Comparison of ENCODE assay signal across 20 cellular contexts in the genomic region with DNA sequence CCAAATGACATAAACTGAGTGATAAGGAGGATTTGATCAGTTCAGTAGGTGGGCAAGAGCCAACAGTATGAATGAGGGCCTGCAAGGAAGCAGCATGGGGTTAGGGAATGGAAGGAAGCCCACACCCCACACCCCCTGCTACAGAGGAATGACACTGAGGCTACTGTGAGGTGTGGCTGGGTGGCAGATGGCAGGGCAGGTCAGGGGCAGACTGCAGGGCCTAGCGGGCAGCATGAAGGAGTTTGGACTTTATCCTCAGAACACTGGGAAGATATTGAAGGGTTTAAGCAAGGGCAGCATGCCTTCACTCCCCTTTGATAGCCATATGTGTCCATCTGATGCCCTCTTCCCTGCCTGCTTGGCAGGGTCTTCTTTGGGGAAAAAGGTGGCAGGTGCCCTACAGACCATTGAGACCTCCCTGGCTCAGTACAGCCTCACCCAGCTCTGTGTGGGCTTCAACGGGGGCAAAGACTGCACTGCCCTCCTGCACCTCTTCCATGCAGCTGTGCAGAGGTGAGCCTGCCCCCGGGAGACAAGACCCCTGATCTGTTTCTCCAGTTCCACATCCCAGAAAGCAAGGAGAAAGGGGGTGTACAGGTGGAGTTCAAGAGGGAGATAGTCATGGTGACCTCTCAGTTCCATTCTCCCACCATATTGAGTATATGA. TPM values are rescaled to one million over a fixed set of nuclear protein-coding genes. Genes with fewer than 3 reads are reported as not detected.
DNase-seq lines count a peak whose midpoint lies in the region; ATAC-seq and TF ChIP-seq lines count a peak whose summit lies in the region.
"Had no signal": no experiment of that assay in that cellular context is flagged by ENCODE, and none has a peak within 500 bp of the region (broad histone marks: within the 10 kb centered on the region; RNA-seq: fewer than 3 reads in every experiment).

No MANE protein-coding gene starts in this region.

- H3K27ac ChIP-seq in uterus = no peak overlapping the region
- H3K27ac ChIP-seq: body of pancreas had no signal

- H3K9me3 Mint-ChIP-seq in activated CD8-positive, alpha-beta T cell treated with anti-CD3 and anti-CD28 coated beads for 36 hours = no peaks in the 10 kb centered on the region
- H3K9me3 Mint-ChIP-seq in activated CD8-positive, alpha-beta T cell treated with anti-CD3 and anti-CD28 coated beads, Interleukin-2, amount 10 ng/mL, durations not matched to agents 7 days and 5 days (ENCODE audit: insufficient read depth) = no peaks in the 10 kb centered on the region
- no peaks in the 10 kb centered on the region for H3K9me3 Mint-ChIP-seq in glutamatergic neuron (ENCODE audit: unreplicated experiment)
- H3K9me3 Mint-ChIP-seq in stimulated activated effector memory CD8-positive, alpha-beta T cell treated with anti-CD3 and anti-CD28 coated beads, Interleukin-12 subunit alpha, Interleukin-12 subunit beta, amount 100 ng/mL, for 72 hours = no peaks in the 10 kb centered on the region
- H3K9me3 Mint-ChIP-seq: activated naive CD4-positive, alpha-beta T cell treated with anti-CD3 and anti-CD28 coated beads, Interleukin-2, amount 50 U/mL, for 72 hours; mesothelial cell of epicardium; nephron; type B pancreatic cell had no signal

- TF ChIP-seq CTCF in activated CD8-positive, alpha-beta T cell treated with anti-CD3 and anti-CD28 coated beads for 36 hours (IDR thresholded peaks at IDR 0.05) = no peak
- TF ChIP-seq CTCF in glutamatergic neuron (IDR thresholded peaks at IDR 0.05; ENCODE audit: partially characterized antibody, unreplicated experiment) (no peak), uterus (IDR thresholded peaks at IDR 0.05) (no peak)

- CTCF ChIA-PET in activated CD8-positive, alpha-beta T cell treated with anti-CD3 and anti-CD28 coated beads for 36 hours (lab: Charles Lee) = interaction anchor here (2.1 to 13.2 kb wide), 3 partner anchors 9 to 27 kb away, joined by 6 to 108 read pairs (median 16); no protein-coding TSS in a partner anchor
- CTCF ChIA-PET in activated CD8-positive, alpha-beta T cell treated with anti-CD3 and anti-CD28 coated beads, Interleukin-2, amount 10 ng/mL, durations not matched to agents 7 days and 5 days (lab: Charles Lee) = interaction anchor here (2.1 to 13.8 kb wide), 2 partner anchors 10 to 28 kb away, joined by 25 to 139 read pairs; partner anchors contain the start of gene ZBTB7B

- H3K9me3 ChIP-seq in uterus = no peaks in the 10 kb centered on the region
- H3K9me3 ChIP-seq: body of pancreas had no signal

- no peak for DNase-seq in activated CD8-positive, alpha-beta T cell treated with anti-CD3 and anti-CD28 coated beads for 36 hours
- no peak for DNase-seq in activated CD8-positive, alpha-beta T cell treated with anti-CD3 and anti-CD28 coated beads, Interleukin-2, amount 10 ng/mL, durations not matched to agents 7 days and 5 days
- no peak for DNase-seq in glutamatergic neuron
- no peak for DNase-seq in stimulated activated effector memory CD8-positive, alpha-beta T cell treated with anti-CD3 and anti-CD28 coated beads, Interleukin-12 subunit alpha, Interleukin-12 subunit beta, amount 100 ng/mL, for 72 hours (ENCODE audit: low spot score in 2 of 2)
- no peak for DNase-seq in mucosa of gallbladder (ENCODE audit: low spot score)
- no peak for DNase-seq in uterus
- DNase-seq: 8988T; activated CD4-positive, alpha-beta T cell treated with anti-CD3 and anti-CD28 coated beads for 36 hours; AML-193; body of pancreas; DMS79; left cardiac atrium; NCI-H1436; NCI-H69; SHP77 treated with DMSO at 0.1 percent for 48 hours; stimulated activated CD4-positive, alpha-beta T cell treated with anti-CD3 and anti-CD28 coated beads, Interleukin-2, amount 100 ng/mL, for 48 hours had no signal

- H3K4me3 Mint-ChIP-seq in activated CD8-positive, alpha-beta T cell treated with anti-CD3 and anti-CD28 coated beads for 36 hours = no peak overlapping the region
- no peak overlapping the region for H3K4me3 Mint-ChIP-seq in activated CD8-positive, alpha-beta T cell treated with anti-CD3 and anti-CD28 coated beads, Interleukin-2, amount 10 ng/mL, durations not matched to agents 7 days and 5 days
- H3K4me3 Mint-ChIP-seq in glutamatergic neuron (ENCODE audit: unreplicated experiment) = no peak overlapping the region
- no peak overlapping the region for H3K4me3 Mint-ChIP-seq in stimulated activated effector memory CD8-positive, alpha-beta T cell treated with anti-CD3 and anti-CD28 coated beads, Interleukin-12 subunit alpha, Interleukin-12 subunit beta, amount 100 ng/mL, for 72 hours
- H3K4me3 Mint-ChIP-seq: activated CD4-positive, alpha-beta T cell treated with anti-CD3 and anti-CD28 coated beads for 36 hours; mesothelial cell of epicardium; nephron; type B pancreatic cell had no signal

- peaks cover 17% of the 10 kb centered on the region for H3K4me1 Mint-ChIP-seq in activated CD8-positive, alpha-beta T cell treated with anti-CD3 and anti-CD28 coated beads for 36 hours (ENCODE audit: low read depth)
- H3K4me1 Mint-ChIP-seq in activated CD8-positive, alpha-beta T cell treated with anti-CD3 and anti-CD28 coated beads, Interleukin-2, amount 10 ng/mL, durations not matched to agents 7 days and 5 days (ENCODE audit: low read depth) = peaks cover 16% of the 10 kb centered on the region
- H3K4me1 Mint-ChIP-seq in glutamatergic neuron (ENCODE audit: low read depth, unreplicated experiment) = peaks cover 3% of the 10 kb centered on the region
- peaks cover 20% of the 10 kb centered on the region for H3K4me1 Mint-ChIP-seq in stimulated activated effector memory CD8-positive, alpha-beta T cell treated with anti-CD3 and anti-CD28 coated beads, Interleukin-12 subunit alpha, Interleukin-12 subunit beta, amount 100 ng/mL, for 72 hours

- no peak overlapping the region for H3K4me3 ChIP-seq in uterus
- H3K4me3 ChIP-seq: body of pancreas had no signal

- H3K27ac Mint-ChIP-seq in activated CD8-positive, alpha-beta T cell treated with anti-CD3 and anti-CD28 coated beads for 36 hours = peak overlapping the region; percentile 4
- H3K27ac Mint-ChIP-seq in activated CD8-positive, alpha-beta T cell treated with anti-CD3 and anti-CD28 coated beads, Interleukin-2, amount 10 ng/mL, durations not matched to agents 7 days and 5 days = no peak overlapping the region
- H3K27ac Mint-ChIP-seq in glutamatergic neuron (ENCODE audit: unreplicated experiment) = peak overlapping the region; percentile 14
- peak overlapping the region; percentile 64 for H3K27ac Mint-ChIP-seq in stimulated activated effector memory CD8-positive, alpha-beta T cell treated with anti-CD3 and anti-CD28 coated beads, Interleukin-12 subunit alpha, Interleukin-12 subunit beta, amount 100 ng/mL, for 72 hours
- H3K27ac Mint-ChIP-seq: activated CD4-positive, alpha-beta T cell treated with anti-CD3 and anti-CD28 coated beads for 36 hours; activated naive CD4-positive, alpha-beta T cell treated with anti-CD3 and anti-CD28 coated beads, Interleukin-2, amount 50 U/mL, for 72 hours; mesothelial cell of epicardium; nephron; type B pancreatic cell had no signal

- no peak for TF ChIP-seq POLR2A in uterus (IDR thresholded peaks at IDR 0.05)

- H3K27me3 ChIP-seq in uterus = no peaks in the 10 kb centered on the region
- H3K27me3 ChIP-seq: body of pancreas had no signal

- H3K36me3 ChIP-seq in uterus = no peaks in the 10 kb centered on the region

- peaks cover 25% of the 10 kb centered on the region for H3K36me3 Mint-ChIP-seq in activated CD8-positive, alpha-beta T cell treated with anti-CD3 and anti-CD28 coated beads for 36 hours (ENCODE audit: low read depth)
- H3K36me3 Mint-ChIP-seq in activated CD8-positive, alpha-beta T cell treated with anti-CD3 and anti-CD28 coated beads, Interleukin-2, amount 10 ng/mL, durations not matched to agents 7 days and 5 days (ENCODE audit: low read depth) = peaks cover 34% of the 10 kb centered on the region
- peaks cover 5% of the 10 kb centered on the region for H3K36me3 Mint-ChIP-seq in glutamatergic neuron (ENCODE audit: unreplicated experiment)
- peaks cover 72% of the 10 kb centered on the region for H3K36me3 Mint-ChIP-seq in stimulated activated effector memory CD8-positive, alpha-beta T cell treated with anti-CD3 and anti-CD28 coated beads, Interleukin-12 subunit alpha, Interleukin-12 subunit beta, amount 100 ng/mL, for 72 hours

- POLR2A ChIA-PET in activated CD8-positive, alpha-beta T cell treated with anti-CD3 and anti-CD28 coated beads for 36 hours (lab: Charles Lee) = interaction anchor here (1.0 kb wide), 1 partner anchor 10 kb away, joined by 4 read pairs; no protein-coding TSS in a partner anchor
- POLR2A ChIA-PET in activated CD8-positive, alpha-beta T cell treated with anti-CD3 and anti-CD28 coated beads, Interleukin-2, amount 10 ng/mL, durations not matched to agents 7 days and 5 days (lab: Charles Lee) = no interaction called here

- ATAC-seq in activated CD8-positive, alpha-beta T cell treated with anti-CD3 and anti-CD28 coated beads for 36 hours = no peak
- ATAC-seq in activated CD8-positive, alpha-beta T cell treated with anti-CD3 and anti-CD28 coated beads, Interleukin-2, amount 10 ng/mL, durations not matched to agents 7 days and 5 days = no peak
- ATAC-seq in stimulated activated effector memory CD8-positive, alpha-beta T cell treated with anti-CD3 and anti-CD28 coated beads, Interleukin-12 subunit alpha, Interleukin-12 subunit beta, amount 100 ng/mL, for 72 hours = no peak
- ATAC-seq: activated CD4-positive, alpha-beta T cell treated with anti-CD3 and anti-CD28 coated beads for 36 hours; activated naive CD4-positive, alpha-beta T cell treated with anti-CD3 and anti-CD28 coated beads, Interleukin-2, amount 50 U/mL, for 72 hours; body of pancreas; left cardiac atrium had no signal

- no peaks in the 10 kb centered on the region for H3K27me3 Mint-ChIP-seq in activated CD8-positive, alpha-beta T cell treated with anti-CD3 and anti-CD28 coated beads for 36 hours
- no peaks in the 10 kb centered on the region for H3K27me3 Mint-ChIP-seq in activated CD8-positive, alpha-beta T cell treated with anti-CD3 and anti-CD28 coated beads, Interleukin-2, amount 10 ng/mL, durations not matched to agents 7 days and 5 days (ENCODE audit: low read depth)
- peaks cover 5% of the 10 kb centered on the region for H3K27me3 Mint-ChIP-seq in glutamatergic neuron (ENCODE audit: unreplicated experiment)
- H3K27me3 Mint-ChIP-seq: activated CD4-positive, alpha-beta T cell treated with anti-CD3 and anti-CD28 coated beads for 36 hours; type B pancreatic cell had no signal

- peaks cover 0 to 3% of the 10 kb centered on the region in 2 donors for H3K4me1 ChIP-seq in uterus

- intact Hi-C loops in activated CD8-positive, alpha-beta T cell treated with anti-CD3 and anti-CD28 coated beads for 36 hours (cut with micrococcal nuclease) = no loop called here
- intact Hi-C loops in uterus (cut with DNase I; ENCODE audit: low total_unique reads) = no loop called here

RNA-seq across cellular contexts. Expression of gene LENEP, which starts 4.1 kb away (rescaled TPM):
- total RNA-seq in activated CD8-positive, alpha-beta T cell treated with anti-CD3 and anti-CD28 coated beads for 36 hours = not detected
- total RNA-seq in activated CD8-positive, alpha-beta T cell treated with anti-CD3 and anti-CD28 coated beads, Interleukin-2, amount 10 ng/mL, durations not matched to agents 7 days and 5 days = 1 to 10 TPM in 1 of 2 experiments, under 1 TPM in 1; 0.91 to 1.1 TPM
- 1.3 TPM for total RNA-seq in glutamatergic neuron (ENCODE audit: unreplicated experiment)
- not detected for total RNA-seq in mucosa of gallbladder
- under 1 TPM in 1 of 4 donors, not detected in 3; 0.83 TPM for total RNA-seq in uterus
- total RNA-seq: body of pancreas, left cardiac atrium had no signal

RNA-seq across cellular contexts. Expression of gene FLAD1, which starts 6.2 kb away (rescaled TPM):
- total RNA-seq in activated CD8-positive, alpha-beta T cell treated with anti-CD3 and anti-CD28 coated beads for 36 hours = 10 to 100 TPM; 31.5 to 32.9 TPM
- total RNA-seq in activated CD8-positive, alpha-beta T cell treated with anti-CD3 and anti-CD28 coated beads, Interleukin-2, amount 10 ng/mL, durations not matched to agents 7 days and 5 days = 10 to 100 TPM; 39.8 to 45.2 TPM
- 68.8 TPM for total RNA-seq in glutamatergic neuron (ENCODE audit: unreplicated experiment)
- total RNA-seq in mucosa of gallbladder = 37.9 TPM
- 10 to 100 TPM; 12.6 to 33.8 (median 20.7) TPM for total RNA-seq in uterus

RNA-seq across cellular contexts. Expression of gene ZBTB7B, which starts 13.3 kb away (rescaled TPM):
- total RNA-seq in activated CD8-positive, alpha-beta T cell treated with anti-CD3 and anti-CD28 coated beads for 36 hours = 10 to 100 TPM; 26.3 to 26.5 TPM
- total RNA-seq in activated CD8-positive, alpha-beta T cell treated with anti-CD3 and anti-CD28 coated beads, Interleukin-2, amount 10 ng/mL, durations not matched to agents 7 days and 5 days = 10 to 100 TPM; 35.5 to 42.5 TPM
- total RNA-seq in glutamatergic neuron (ENCODE audit: unreplicated experiment) = 8.1 TPM
- 122 TPM for total RNA-seq in mucosa of gallbladder
- total RNA-seq in uterus = 10 to 100 TPM in 2 of 4 donors, 1 to 10 TPM in 2; 3.8 to 53.4 (median 11.9) TPM

RNA-seq across cellular contexts. Expression of gene CKS1B, which starts 14.8 kb away (rescaled TPM):
- 100 to 1,000 TPM; 172 to 173 TPM for total RNA-seq in activated CD8-positive, alpha-beta T cell treated with anti-CD3 and anti-CD28 coated beads for 36 hours
- total RNA-seq in activated CD8-positive, alpha-beta T cell treated with anti-CD3 and anti-CD28 coated beads, Interleukin-2, amount 10 ng/mL, durations not matched to agents 7 days and 5 days = 100 to 1,000 TPM; 151 to 153 TPM
- 22.8 TPM for total RNA-seq in glutamatergic neuron (ENCODE audit: unreplicated experiment)
- 27.1 TPM for total RNA-seq in mucosa of gallbladder
- total RNA-seq in uterus = 10 to 100 TPM; 14.1 to 52.7 (median 22.8) TPM

RNA-seq across cellular contexts. Expression of gene SHC1, which starts 18.8 kb away (rescaled TPM):
- 10 to 100 TPM; 32.3 to 34.2 TPM for total RNA-seq in activated CD8-positive, alpha-beta T cell treated with anti-CD3 and anti-CD28 coated beads for 36 hours
- total RNA-seq in activated CD8-positive, alpha-beta T cell treated with anti-CD3 and anti-CD28 coated beads, Interleukin-2, amount 10 ng/mL, durations not matched to agents 7 days and 5 days = 10 to 100 TPM; 69.6 to 72.4 TPM
- 155 TPM for total RNA-seq in glutamatergic neuron (ENCODE audit: unreplicated experiment)
- total RNA-seq in mucosa of gallbladder = 123 TPM
- 100 to 1,000 TPM in 2 of 4 donors, 10 to 100 TPM in 2; 93.5 to 149 (median 101) TPM for total RNA-seq in uterus
